ENCODE assay signal across 26 cellular contexts in genomic region chr11:60859616-60860250, GRCh38. TPM values are rescaled to one million over a fixed set of nuclear protein-coding genes. Genes with fewer than 3 reads are reported as not detected.
DNase-seq lines count a peak whose midpoint lies in the region; ATAC-seq, FAIRE-seq and TF ChIP-seq lines count a peak whose summit lies in the region.
"Had no signal": no experiment of that assay in that cellular context is flagged by ENCODE, and none has a peak within 500 bp of the region (broad histone marks: within the 10 kb centered on the region; RNA-seq: fewer than 3 reads in every experiment).

No MANE protein-coding gene starts in this region.

- peak in 1 of 5 donors; percentile 19 for DNase-seq in CD8-positive, alpha-beta memory T cell
- DNase-seq in lower lobe of right lung (peak; percentile 3), sigmoid colon (peak; percentile 52), NCI-H187 treated with DMSO at 0.1 percent for 48 hours (lab: John Stamatoyannopoulos, UW) (no peak), esophagus muscularis mucosa (ENCODE audit: extremely low spot score) (no peak), D721Med (ENCODE audit: insufficient read length, low spot score) (no peak)
- DNase-seq: activated gamma-delta T cell treated with Interleukin-2 at 50 U/mL for 16 hours; dermis blood vessel endothelial cell; DND-41; NCI-H1048; NCI-H187; NCI-H2227 treated with DMSO at 0.1 percent for 48 hours; NCI-H774; stimulated activated CD4-positive, alpha-beta T cell treated with anti-CD3 and anti-CD28 coated beads, Interleukin-15, amount 100 ng/mL, for 24 hours; T1000; uterus had no signal

- no peak for TF ChIP-seq EP300 in sigmoid colon (IDR thresholded peaks at IDR 0.05)
- no peak for TF ChIP-seq EP300 in esophagus muscularis mucosa (IDR thresholded peaks at IDR 0.05)

- no peaks in the 10 kb centered on the region for H3K36me3 Mint-ChIP-seq in CD8-positive, alpha-beta memory T cell
- H3K36me3 Mint-ChIP-seq: WTC11 had no signal

- H3K27ac ChIP-seq in CD8-positive, alpha-beta memory T cell (ENCODE audit: low read depth, low read length), result no peak overlapping the region
- peak overlapping the region; percentile 46 for H3K27ac ChIP-seq in angular gyrus (ENCODE audit: low read depth, low read length)
- no peak overlapping the region for H3K27ac ChIP-seq in lower lobe of right lung
- no peak overlapping the region for H3K27ac ChIP-seq in sigmoid colon
- no peak overlapping the region for H3K27ac ChIP-seq in esophagus muscularis mucosa (replicated peaks in 1 of 4)
- H3K27ac ChIP-seq: hepatocyte, right atrium auricular region, uterus had no signal

- WGBS in sigmoid colon, 2 donors, result 90% methylated on average over 15 of the region's 15 CpGs
- 76% methylated on average over 12 of the region's 15 CpGs for WGBS in esophagus muscularis mucosa

- H3K4me3 Mint-ChIP-seq in CD8-positive, alpha-beta memory T cell, result no peak overlapping the region
- H3K4me3 Mint-ChIP-seq: WTC11 had no signal

- no peak for FAIRE-seq in D721Med (lab: Jason Lieb, UNC)
- FAIRE-seq: endothelial cell of umbilical vein, GM12878, islet of Langerhans had no signal

- peak overlapping the region in 5 of 8 donors; percentile 17 to 93 (median 40) for H3K27ac Mint-ChIP-seq in CD8-positive, alpha-beta memory T cell
- H3K27ac Mint-ChIP-seq: WTC11 had no signal

- CTCF ChIA-PET in CD8-positive, alpha-beta memory T cell (lab: Charles Lee), result interaction anchor here (1.3 kb wide), 1 partner anchor 328 kb away, joined by 3 read pairs; no protein-coding TSS in a partner anchor

- no peaks in the 10 kb centered on the region for H3K27me3 ChIP-seq in CD8-positive, alpha-beta memory T cell (ENCODE audit: insufficient read depth, low read length, poor library complexity, severe bottlenecking)
- H3K27me3 ChIP-seq in lower lobe of right lung (ENCODE audit: low read depth) (no peaks in the 10 kb centered on the region), sigmoid colon (no peaks in the 10 kb centered on the region), esophagus muscularis mucosa (peaks cover 0 to 4% (median 0%) of the 10 kb centered on the region in 4 donors)
- H3K27me3 ChIP-seq: hepatocyte, right atrium auricular region, uterus had no signal

- H3K4me1 Mint-ChIP-seq in CD8-positive, alpha-beta memory T cell, result peaks cover 14 to 42% (median 34%) of the 10 kb centered on the region in 3 donors
- H3K4me1 Mint-ChIP-seq: WTC11 had no signal

- H3K4me3 ChIP-seq in CD8-positive, alpha-beta memory T cell (ENCODE audit: low read length), result no peak overlapping the region
- H3K4me3 ChIP-seq in lower lobe of right lung (no peak overlapping the region), sigmoid colon (no peak overlapping the region), esophagus muscularis mucosa (no peak overlapping the region)
- H3K4me3 ChIP-seq: GM12878, hepatocyte, lung, right atrium auricular region, uterus had no signal

- TF ChIP-seq CTCF in lower lobe of right lung (IDR thresholded peaks at IDR 0.05), result no peak
- TF ChIP-seq CTCF in sigmoid colon (IDR thresholded peaks at IDR 0.05), result no peak
- no peak for TF ChIP-seq CTCF in esophagus muscularis mucosa (IDR thresholded peaks at IDR 0.05)
- TF ChIP-seq CTCF in D721Med (IDR thresholded peaks at IDR 0.05; ENCODE audit: insufficient read depth, missing control alignments), result no peak

- no peaks in the 10 kb centered on the region for H3K9me3 Mint-ChIP-seq in CD8-positive, alpha-beta memory T cell
- H3K9me3 Mint-ChIP-seq: WTC11 had no signal

- peaks cover 9% of the 10 kb centered on the region for H3K4me1 ChIP-seq in CD8-positive, alpha-beta memory T cell (ENCODE audit: insufficient read depth, low read length)
- H3K4me1 ChIP-seq in lower lobe of right lung, result no peaks in the 10 kb centered on the region
- no peaks in the 10 kb centered on the region for H3K4me1 ChIP-seq in sigmoid colon
- H3K4me1 ChIP-seq in esophagus muscularis mucosa, result no peaks in the 10 kb centered on the region
- H3K4me1 ChIP-seq: right atrium auricular region, uterus had no signal

- TF ChIP-seq POLR2A in sigmoid colon (IDR thresholded peaks at IDR 0.05) (no peak), esophagus muscularis mucosa (IDR thresholded peaks at IDR 0.05; ENCODE audit: low read depth) (no peak)

- no peaks in the 10 kb centered on the region for H3K36me3 ChIP-seq in CD8-positive, alpha-beta memory T cell (ENCODE audit: insufficient read depth, low read length)
- no peaks in the 10 kb centered on the region for H3K36me3 ChIP-seq in lower lobe of right lung
- no peaks in the 10 kb centered on the region for H3K36me3 ChIP-seq in sigmoid colon
- H3K36me3 ChIP-seq in esophagus muscularis mucosa, result no peaks in the 10 kb centered on the region
- H3K36me3 ChIP-seq: right atrium auricular region, uterus had no signal

- H3K27me3 Mint-ChIP-seq in CD8-positive, alpha-beta memory T cell, result no peaks in the 10 kb centered on the region

- intact Hi-C loops in lower lobe of right lung (cut with DNase I), result no loop called here
- intact Hi-C loops in sigmoid colon (cut with DNase I), result no loop called here
- intact Hi-C loops in esophagus muscularis mucosa (cut with DNase I), result no loop called here

- POLR2A ChIA-PET in CD8-positive, alpha-beta memory T cell (lab: Charles Lee), result no interaction called here

- ATAC-seq in lower lobe of right lung, result no peak
- ATAC-seq: GM12878, WTC11 had no signal

- no peaks in the 10 kb centered on the region for H3K9me3 ChIP-seq in CD8-positive, alpha-beta memory T cell (ENCODE audit: low read length)
- no peaks in the 10 kb centered on the region for H3K9me3 ChIP-seq in lower lobe of right lung
- no peaks in the 10 kb centered on the region for H3K9me3 ChIP-seq in sigmoid colon
- no peaks in the 10 kb centered on the region for H3K9me3 ChIP-seq in esophagus muscularis mucosa
- H3K9me3 ChIP-seq: right atrium auricular region, uterus had no signal

RNA-seq across cellular contexts. Expression of gene PTGDR2, which starts 4.0 kb away (rescaled TPM):
- total RNA-seq in CD8-positive, alpha-beta memory T cell, result under 1 TPM; 0.28 to 0.42 TPM
- polyA plus RNA-seq in CD8-positive, alpha-beta memory T cell, result 2.2 TPM
- total RNA-seq in lower lobe of right lung (0.86 TPM), sigmoid colon (under 1 TPM in 3 of 4 donors, not detected in 1; 0.27 to 0.83 (median 0.71) TPM), esophagus muscularis mucosa (1 to 10 TPM in 3 of 4 donors, under 1 TPM in 1; 0.33 to 2.9 (median 1.8) TPM)
- polyA plus RNA-seq in sigmoid colon, result 1 to 10 TPM in 2 of 3 donors, under 1 TPM in 1; 0.60 to 2.2 (median 1.4) TPM
- total RNA-seq: dermis blood vessel endothelial cell, LHCN-M2, myocyte had no signal
- polyA plus RNA-seq: endothelial cell of umbilical vein had no signal

RNA-seq across cellular contexts. Expression of gene ZP1, which starts 7.6 kb away (rescaled TPM):
- total RNA-seq in CD8-positive, alpha-beta memory T cell, result not detected
- 0.22 TPM for polyA plus RNA-seq in CD8-positive, alpha-beta memory T cell
- total RNA-seq in lower lobe of right lung, result not detected
- total RNA-seq in sigmoid colon, result not detected
- under 1 TPM in 1 of 3 donors, not detected in 2; 0.15 TPM for polyA plus RNA-seq in sigmoid colon
- under 1 TPM in 1 of 4 donors, not detected in 3; 0.26 TPM for total RNA-seq in esophagus muscularis mucosa
- total RNA-seq: dermis blood vessel endothelial cell, endothelial cell of umbilical vein, GM12878, hepatocyte, lung, myocyte, right atrium auricular region, uterus, WTC11 had no signal
- polyA plus RNA-seq: endothelial cell of umbilical vein, GM12878 had no signal

RNA-seq across cellular contexts. Expression of gene CCDC86, which starts 17.8 kb away (rescaled TPM):
- 100 to 1,000 TPM; 122 to 124 TPM for total RNA-seq in CD8-positive, alpha-beta memory T cell
- polyA plus RNA-seq in CD8-positive, alpha-beta memory T cell, result 21.8 TPM
- total RNA-seq in lower lobe of right lung, result 12.6 TPM
- 10 to 100 TPM in 2 of 4 donors, 1 to 10 TPM in 2; 8.6 to 12.0 (median 10.8) TPM for total RNA-seq in sigmoid colon
- 10 to 100 TPM in 1 of 3 donors, 1 to 10 TPM in 2; 4.8 to 24.0 (median 9.0) TPM for polyA plus RNA-seq in sigmoid colon
- 10 to 100 TPM; 11.6 to 29.5 (median 21.8) TPM for total RNA-seq in esophagus muscularis mucosa

RNA-seq across cellular contexts. Expression of gene PRPF19, which starts 46.7 kb away (rescaled TPM):
- total RNA-seq in CD8-positive, alpha-beta memory T cell, result 100 to 1,000 TPM; 201 to 204 TPM
- polyA plus RNA-seq in CD8-positive, alpha-beta memory T cell, result 19.0 TPM
- total RNA-seq in lower lobe of right lung (58.1 TPM), sigmoid colon (10 to 100 TPM; 37.1 to 52.5 (median 38.9) TPM), esophagus muscularis mucosa (10 to 100 TPM; 35.7 to 63.0 (median 57.1) TPM)
- 10 to 100 TPM; 41.2 to 92.3 (median 42.0) TPM for polyA plus RNA-seq in sigmoid colon

RNA-seq across cellular contexts. Expression of gene TMEM109, which starts 54.2 kb away (rescaled TPM):
- total RNA-seq in CD8-positive, alpha-beta memory T cell, result 100 to 1,000 TPM; 144 to 147 TPM
- 396 TPM for polyA plus RNA-seq in CD8-positive, alpha-beta memory T cell
- 142 TPM for total RNA-seq in lower lobe of right lung
- total RNA-seq in sigmoid colon, result 100 to 1,000 TPM in 2 of 4 donors, 10 to 100 TPM in 2; 86.2 to 115 (median 98.4) TPM
- 10 to 100 TPM; 16.2 to 57.7 (median 17.3) TPM for polyA plus RNA-seq in sigmoid colon
- 100 to 1,000 TPM; 106 to 186 (median 138) TPM for total RNA-seq in esophagus muscularis mucosa

Comparison
In these comparisons a context has a peak if more than half of its experiments do, and no peak if none do; other contexts are left out.
1. DNase-seq: peak in lower lobe of right lung (single experiment) and sigmoid colon (single experiment); none in NCI-H187 treated with DMSO at 0.1 percent for 48 hours (single experiment), esophagus muscularis mucosa (single experiment) and D721Med (single experiment).